Comparison of ENCODE assay signal across 30 cellular contexts in genomic region chr4:27018910-27019309, GRCh38.
"Had no signal": no experiment of that assay in that cellular context is flagged by ENCODE, and none has a peak within 500 bp of the region (broad histone marks: within the 10 kb centered on the region; RNA-seq: fewer than 3 reads in every experiment).

No MANE protein-coding gene starts in this region.

- H3K27ac ChIP-seq: KMS-11, PC-9, RWPE1, SJCRH30, SK-N-MC had no signal

- DNase-seq: Karpas-422, MM.1S, MV-4-11, NCI-H1092, NCI-H1105, NCI-H1417 treated with DMSO at 0.1 percent for 48 hours, NCI-H1436 treated with DMSO at 0.1 percent for 48 hours, NCI-H1694 treated with DMSO at 0.1 percent for 48 hours, NCI-H187 treated with DMSO at 0.1 percent for 48 hours, NCI-H2029, NCI-H2081, NCI-H2171 treated with DMSO at 0.1 percent for 48 hours, NCI-H226, NCI-H446 treated with DMSO at 0.1 percent for 48 hours, NCI-H510A, NCI-H524, NCI-H526, NCI-H69, NCI-H748 treated with DMSO at 0.1 percent for 48 hours, NCI-H82, PC-9, SHP77, SIG-M5, SJCRH30 had no signal

- ATAC-seq: Panc1, Right ventricle myocardium inferior, SK-N-SH treated with all-trans-retinoic acid at 6 μM for 48 hours had no signal

- H3K9me3 ChIP-seq: SJCRH30 had no signal

- H3K9ac ChIP-seq: KMS-11 had no signal

- H3K4me3 ChIP-seq: PC-9, SJCRH30, SK-N-MC had no signal

- H3K4me2 ChIP-seq: KMS-11, PC-9 had no signal

- H2AFZ ChIP-seq: PC-9 had no signal

- H3K27me3 ChIP-seq: SJCRH30 had no signal

- H3K4me1 ChIP-seq: SJCRH30 had no signal
